1 cellular context compared by ENCODE assay signal in the genomic region with DNA sequence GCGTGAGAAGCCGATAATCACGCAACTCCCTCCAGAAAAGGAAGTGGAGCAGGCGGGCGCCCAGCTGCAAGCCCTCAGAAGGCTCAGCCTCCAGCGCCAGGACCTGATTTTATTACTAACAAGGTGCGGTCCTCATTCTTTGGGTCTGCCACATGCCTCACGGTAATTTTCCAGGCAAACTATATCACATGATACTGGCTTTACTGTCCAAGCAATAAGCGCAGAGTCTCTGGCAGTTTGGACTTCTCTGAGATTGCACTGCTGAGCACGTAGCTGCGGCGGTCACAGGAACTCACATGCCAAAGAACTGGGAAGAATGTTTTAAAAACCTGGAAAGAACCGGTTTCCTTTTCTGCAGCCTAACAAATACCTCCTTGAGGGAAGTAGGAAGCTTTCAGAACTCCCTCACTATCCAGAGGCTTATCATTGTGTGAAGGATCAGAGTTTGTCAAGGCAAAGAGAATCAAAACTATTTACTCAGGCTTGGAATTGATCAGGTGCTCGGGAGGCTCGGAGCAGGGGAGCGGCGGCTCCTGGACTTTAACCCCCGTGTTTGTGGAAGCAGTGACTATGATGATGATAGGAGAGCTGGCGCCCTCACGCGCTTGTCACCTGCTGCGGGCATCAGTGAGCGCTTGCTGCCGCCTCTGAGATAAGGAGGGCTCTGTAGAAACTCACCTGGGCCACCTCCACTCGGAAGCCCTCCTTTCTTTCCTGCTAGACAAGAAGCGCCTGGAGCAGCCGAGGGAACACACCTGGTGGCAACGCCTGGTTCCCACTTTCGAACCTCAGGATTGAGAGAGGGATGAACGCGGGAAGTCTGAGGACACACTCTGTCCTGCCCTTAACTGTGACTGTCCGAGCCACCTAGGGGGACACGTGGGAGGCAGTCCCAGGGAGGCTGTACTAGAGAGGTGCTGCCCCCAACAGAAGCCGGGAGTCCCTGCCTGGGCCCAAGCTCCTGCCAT.
TF ChIP-seq lines count a peak whose summit lies in the region.

No MANE protein-coding gene starts in this region.

TF ChIP-seq in HepG2, 621 proteins besides CTCF, POLR2A, EP300 and RAD21 (continued from another document and continues in another):
- TF ChIP-seq, protein P1, sequence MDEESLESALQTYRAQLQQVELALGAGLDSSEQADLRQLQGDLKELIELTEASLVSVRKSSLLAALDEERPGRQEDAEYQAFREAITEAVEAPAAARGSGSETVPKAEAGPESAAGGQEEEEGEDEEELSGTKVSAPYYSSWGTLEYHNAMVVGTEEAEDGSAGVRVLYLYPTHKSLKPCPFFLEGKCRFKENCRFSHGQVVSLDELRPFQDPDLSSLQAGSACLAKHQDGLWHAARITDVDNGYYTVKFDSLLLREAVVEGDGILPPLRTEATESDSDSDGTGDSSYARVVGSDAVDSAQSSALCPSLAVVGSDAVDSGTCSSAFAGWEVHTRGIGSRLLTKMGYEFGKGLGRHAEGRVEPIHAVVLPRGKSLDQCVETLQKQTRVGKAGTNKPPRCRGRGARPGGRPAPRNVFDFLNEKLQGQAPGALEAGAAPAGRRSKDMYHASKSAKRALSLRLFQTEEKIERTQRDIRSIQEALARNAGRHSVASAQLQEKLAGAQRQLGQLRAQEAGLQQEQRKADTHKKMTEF (CRISPR knock-in tag; IDR thresholded peaks at IDR 0.05) = peak; percentile 86
- TF ChIP-seq, protein P2, sequence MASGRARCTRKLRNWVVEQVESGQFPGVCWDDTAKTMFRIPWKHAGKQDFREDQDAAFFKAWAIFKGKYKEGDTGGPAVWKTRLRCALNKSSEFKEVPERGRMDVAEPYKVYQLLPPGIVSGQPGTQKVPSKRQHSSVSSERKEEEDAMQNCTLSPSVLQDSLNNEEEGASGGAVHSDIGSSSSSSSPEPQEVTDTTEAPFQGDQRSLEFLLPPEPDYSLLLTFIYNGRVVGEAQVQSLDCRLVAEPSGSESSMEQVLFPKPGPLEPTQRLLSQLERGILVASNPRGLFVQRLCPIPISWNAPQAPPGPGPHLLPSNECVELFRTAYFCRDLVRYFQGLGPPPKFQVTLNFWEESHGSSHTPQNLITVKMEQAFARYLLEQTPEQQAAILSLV (CRISPR knock-in tag; IDR thresholded peaks at IDR 0.05; ENCODE audit: borderline replicate concordance) = peak; percentile 80; the same call in 1 of the 2 replicates
- TF ChIP-seq, protein P3, sequence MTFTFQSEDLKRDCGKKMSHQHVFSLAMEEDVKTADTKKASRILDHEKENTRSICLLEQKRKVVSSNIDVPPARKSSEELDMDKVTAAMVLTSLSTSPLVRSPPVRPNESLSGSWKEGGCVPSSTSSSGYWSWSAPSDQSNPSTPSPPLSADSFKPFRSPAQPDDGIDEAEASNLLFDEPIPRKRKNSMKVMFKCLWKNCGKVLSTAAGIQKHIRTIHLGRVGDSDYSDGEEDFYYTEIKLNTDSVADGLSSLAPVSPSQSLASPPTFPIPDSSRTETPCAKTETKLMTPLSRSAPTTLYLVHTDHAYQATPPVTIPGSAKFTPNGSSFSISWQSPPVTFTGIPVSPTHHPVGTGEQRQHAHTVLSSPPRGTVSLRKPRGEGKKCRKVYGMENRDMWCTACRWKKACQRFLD (CRISPR knock-in tag; IDR thresholded peaks at IDR 0.05; ENCODE audit: borderline replicate concordance) = no peak; the same call in 1 of the 2 replicates
- TF ChIP-seq, protein P4, sequence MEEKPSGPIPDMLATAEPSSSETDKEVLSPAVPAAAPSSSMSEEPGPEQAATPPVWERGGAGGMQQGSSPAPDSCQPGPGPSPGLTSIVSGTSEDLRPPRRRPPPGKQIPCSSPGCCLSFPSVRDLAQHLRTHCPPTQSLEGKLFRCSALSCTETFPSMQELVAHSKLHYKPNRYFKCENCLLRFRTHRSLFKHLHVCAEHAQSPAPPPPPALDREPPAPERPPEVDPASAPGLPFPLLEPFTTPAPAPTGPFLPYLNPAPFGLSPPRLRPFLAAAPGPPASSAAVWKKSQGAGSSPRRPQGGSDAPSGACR (CRISPR knock-in tag; IDR thresholded peaks at IDR 0.05) = peak; percentile 87
- TF ChIP-seq, protein P5, sequence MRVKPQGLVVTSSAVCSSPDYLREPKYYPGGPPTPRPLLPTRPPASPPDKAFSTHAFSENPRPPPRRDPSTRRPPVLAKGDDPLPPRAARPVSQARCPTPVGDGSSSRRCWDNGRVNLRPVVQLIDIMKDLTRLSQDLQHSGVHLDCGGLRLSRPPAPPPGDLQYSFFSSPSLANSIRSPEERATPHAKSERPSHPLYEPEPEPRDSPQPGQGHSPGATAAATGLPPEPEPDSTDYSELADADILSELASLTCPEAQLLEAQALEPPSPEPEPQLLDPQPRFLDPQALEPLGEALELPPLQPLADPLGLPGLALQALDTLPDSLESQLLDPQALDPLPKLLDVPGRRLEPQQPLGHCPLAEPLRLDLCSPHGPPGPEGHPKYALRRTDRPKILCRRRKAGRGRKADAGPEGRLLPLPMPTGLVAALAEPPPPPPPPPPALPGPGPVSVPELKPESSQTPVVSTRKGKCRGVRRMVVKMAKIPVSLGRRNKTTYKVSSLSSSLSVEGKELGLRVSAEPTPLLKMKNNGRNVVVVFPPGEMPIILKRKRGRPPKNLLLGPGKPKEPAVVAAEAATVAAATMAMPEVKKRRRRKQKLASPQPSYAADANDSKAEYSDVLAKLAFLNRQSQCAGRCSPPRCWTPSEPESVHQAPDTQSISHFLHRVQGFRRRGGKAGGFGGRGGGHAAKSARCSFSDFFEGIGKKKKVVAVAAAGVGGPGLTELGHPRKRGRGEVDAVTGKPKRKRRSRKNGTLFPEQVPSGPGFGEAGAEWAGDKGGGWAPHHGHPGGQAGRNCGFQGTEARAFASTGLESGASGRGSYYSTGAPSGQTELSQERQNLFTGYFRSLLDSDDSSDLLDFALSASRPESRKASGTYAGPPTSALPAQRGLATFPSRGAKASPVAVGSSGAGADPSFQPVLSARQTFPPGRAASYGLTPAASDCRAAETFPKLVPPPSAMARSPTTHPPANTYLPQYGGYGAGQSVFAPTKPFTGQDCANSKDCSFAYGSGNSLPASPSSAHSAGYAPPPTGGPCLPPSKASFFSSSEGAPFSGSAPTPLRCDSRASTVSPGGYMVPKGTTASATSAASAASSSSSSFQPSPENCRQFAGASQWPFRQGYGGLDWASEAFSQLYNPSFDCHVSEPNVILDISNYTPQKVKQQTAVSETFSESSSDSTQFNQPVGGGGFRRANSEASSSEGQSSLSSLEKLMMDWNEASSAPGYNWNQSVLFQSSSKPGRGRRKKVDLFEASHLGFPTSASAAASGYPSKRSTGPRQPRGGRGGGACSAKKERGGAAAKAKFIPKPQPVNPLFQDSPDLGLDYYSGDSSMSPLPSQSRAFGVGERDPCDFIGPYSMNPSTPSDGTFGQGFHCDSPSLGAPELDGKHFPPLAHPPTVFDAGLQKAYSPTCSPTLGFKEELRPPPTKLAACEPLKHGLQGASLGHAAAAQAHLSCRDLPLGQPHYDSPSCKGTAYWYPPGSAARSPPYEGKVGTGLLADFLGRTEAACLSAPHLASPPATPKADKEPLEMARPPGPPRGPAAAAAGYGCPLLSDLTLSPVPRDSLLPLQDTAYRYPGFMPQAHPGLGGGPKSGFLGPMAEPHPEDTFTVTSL (CRISPR knock-in tag; IDR thresholded peaks at IDR 0.05; ENCODE audit: borderline replicate concordance) = peak; percentile 88; the same call in 1 of the 2 replicates
- TF ChIP-seq, protein P6, sequence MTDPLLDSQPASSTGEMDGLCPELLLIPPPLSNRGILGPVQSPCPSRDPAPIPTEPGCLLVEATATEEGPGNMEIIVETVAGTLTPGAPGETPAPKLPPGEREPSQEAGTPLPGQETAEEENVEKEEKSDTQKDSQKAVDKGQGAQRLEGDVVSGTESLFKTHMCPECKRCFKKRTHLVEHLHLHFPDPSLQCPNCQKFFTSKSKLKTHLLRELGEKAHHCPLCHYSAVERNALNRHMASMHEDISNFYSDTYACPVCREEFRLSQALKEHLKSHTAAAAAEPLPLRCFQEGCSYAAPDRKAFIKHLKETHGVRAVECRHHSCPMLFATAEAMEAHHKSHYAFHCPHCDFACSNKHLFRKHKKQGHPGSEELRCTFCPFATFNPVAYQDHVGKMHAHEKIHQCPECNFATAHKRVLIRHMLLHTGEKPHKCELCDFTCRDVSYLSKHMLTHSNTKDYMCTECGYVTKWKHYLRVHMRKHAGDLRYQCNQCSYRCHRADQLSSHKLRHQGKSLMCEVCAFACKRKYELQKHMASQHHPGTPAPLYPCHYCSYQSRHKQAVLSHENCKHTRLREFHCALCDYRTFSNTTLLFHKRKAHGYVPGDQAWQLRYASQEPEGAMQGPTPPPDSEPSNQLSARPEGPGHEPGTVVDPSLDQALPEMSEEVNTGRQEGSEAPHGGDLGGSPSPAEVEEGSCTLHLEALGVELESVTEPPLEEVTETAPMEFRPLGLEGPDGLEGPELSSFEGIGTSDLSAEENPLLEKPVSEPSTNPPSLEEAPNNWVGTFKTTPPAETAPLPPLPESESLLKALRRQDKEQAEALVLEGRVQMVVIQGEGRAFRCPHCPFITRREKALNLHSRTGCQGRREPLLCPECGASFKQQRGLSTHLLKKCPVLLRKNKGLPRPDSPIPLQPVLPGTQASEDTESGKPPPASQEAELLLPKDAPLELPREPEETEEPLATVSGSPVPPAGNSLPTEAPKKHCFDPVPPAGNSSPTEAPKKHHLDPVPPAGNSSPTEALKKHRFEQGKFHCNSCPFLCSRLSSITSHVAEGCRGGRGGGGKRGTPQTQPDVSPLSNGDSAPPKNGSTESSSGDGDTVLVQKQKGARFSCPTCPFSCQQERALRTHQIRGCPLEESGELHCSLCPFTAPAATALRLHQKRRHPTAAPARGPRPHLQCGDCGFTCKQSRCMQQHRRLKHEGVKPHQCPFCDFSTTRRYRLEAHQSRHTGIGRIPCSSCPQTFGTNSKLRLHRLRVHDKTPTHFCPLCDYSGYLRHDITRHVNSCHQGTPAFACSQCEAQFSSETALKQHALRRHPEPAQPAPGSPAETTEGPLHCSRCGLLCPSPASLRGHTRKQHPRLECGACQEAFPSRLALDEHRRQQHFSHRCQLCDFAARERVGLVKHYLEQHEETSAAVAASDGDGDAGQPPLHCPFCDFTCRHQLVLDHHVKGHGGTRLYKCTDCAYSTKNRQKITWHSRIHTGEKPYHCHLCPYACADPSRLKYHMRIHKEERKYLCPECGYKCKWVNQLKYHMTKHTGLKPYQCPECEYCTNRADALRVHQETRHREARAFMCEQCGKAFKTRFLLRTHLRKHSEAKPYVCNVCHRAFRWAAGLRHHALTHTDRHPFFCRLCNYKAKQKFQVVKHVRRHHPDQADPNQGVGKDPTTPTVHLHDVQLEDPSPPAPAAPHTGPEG (CRISPR knock-in tag; IDR thresholded peaks at IDR 0.05) = peak; percentile 86
- peak; percentile 92 for TF ChIP-seq ZBTB7B (CRISPR knock-in tag; IDR thresholded peaks at IDR 0.05)
- peak; percentile 60 for TF ChIP-seq MAZ (IDR thresholded peaks at IDR 0.05; ENCODE audit: borderline replicate concordance, low read depth, low read length)
- TF ChIP-seq MAZ (CRISPR knock-in tag; IDR thresholded peaks at IDR 0.05; ENCODE audit: low read depth) = peak; percentile 53; the same call in 1 of the 2 replicates
- TF ChIP-seq ZNF350 (CRISPR knock-in tag; IDR thresholded peaks at IDR 0.05; ENCODE audit: borderline replicate concordance, low read depth) = peak; percentile 92
- TF ChIP-seq, protein P7, sequence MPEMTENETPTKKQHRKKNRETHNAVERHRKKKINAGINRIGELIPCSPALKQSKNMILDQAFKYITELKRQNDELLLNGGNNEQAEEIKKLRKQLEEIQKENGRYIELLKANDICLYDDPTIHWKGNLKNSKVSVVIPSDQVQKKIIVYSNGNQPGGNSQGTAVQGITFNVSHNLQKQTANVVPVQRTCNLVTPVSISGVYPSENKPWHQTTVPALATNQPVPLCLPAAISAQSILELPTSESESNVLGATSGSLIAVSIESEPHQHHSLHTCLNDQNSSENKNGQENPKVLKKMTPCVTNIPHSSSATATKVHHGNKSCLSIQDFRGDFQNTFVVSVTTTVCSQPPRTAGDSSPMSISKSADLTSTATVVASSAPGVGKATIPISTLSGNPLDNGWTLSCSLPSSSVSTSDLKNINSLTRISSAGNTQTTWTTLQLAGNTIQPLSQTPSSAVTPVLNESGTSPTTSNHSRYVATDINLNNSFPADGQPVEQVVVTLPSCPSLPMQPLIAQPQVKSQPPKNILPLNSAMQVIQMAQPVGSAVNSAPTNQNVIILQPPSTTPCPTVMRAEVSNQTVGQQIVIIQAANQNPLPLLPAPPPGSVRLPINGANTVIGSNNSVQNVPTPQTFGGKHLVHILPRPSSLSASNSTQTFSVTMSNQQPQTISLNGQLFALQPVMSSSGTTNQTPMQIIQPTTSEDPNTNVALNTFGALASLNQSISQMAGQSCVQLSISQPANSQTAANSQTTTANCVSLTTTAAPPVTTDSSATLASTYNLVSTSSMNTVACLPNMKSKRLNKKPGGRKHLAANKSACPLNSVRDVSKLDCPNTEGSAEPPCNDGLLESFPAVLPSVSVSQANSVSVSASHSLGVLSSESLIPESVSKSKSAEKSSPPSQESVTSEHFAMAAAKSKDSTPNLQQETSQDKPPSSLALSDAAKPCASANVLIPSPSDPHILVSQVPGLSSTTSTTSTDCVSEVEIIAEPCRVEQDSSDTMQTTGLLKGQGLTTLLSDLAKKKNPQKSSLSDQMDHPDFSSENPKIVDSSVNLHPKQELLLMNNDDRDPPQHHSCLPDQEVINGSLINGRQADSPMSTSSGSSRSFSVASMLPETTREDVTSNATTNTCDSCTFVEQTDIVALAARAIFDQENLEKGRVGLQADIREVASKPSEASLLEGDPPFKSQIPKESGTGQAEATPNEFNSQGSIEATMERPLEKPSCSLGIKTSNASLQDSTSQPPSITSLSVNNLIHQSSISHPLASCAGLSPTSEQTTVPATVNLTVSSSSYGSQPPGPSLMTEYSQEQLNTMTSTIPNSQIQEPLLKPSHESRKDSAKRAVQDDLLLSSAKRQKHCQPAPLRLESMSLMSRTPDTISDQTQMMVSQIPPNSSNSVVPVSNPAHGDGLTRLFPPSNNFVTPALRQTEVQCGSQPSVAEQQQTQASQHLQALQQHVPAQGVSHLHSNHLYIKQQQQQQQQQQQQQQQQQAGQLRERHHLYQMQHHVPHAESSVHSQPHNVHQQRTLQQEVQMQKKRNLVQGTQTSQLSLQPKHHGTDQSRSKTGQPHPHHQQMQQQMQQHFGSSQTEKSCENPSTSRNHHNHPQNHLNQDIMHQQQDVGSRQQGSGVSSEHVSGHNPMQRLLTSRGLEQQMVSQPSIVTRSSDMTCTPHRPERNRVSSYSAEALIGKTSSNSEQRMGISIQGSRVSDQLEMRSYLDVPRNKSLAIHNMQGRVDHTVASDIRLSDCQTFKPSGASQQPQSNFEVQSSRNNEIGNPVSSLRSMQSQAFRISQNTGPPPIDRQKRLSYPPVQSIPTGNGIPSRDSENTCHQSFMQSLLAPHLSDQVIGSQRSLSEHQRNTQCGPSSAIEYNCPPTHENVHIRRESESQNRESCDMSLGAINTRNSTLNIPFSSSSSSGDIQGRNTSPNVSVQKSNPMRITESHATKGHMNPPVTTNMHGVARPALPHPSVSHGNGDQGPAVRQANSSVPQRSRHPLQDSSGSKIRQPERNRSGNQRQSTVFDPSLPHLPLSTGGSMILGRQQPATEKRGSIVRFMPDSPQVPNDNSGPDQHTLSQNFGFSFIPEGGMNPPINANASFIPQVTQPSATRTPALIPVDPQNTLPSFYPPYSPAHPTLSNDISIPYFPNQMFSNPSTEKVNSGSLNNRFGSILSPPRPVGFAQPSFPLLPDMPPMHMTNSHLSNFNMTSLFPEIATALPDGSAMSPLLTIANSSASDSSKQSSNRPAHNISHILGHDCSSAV (CRISPR knock-in tag; IDR thresholded peaks at IDR 0.05; ENCODE audit: borderline replicate concordance) = no peak
- peak; percentile 91 for TF ChIP-seq FOXA3 (CRISPR knock-in tag; IDR thresholded peaks at IDR 0.05)
- TF ChIP-seq ZNF703 (CRISPR knock-in tag; IDR thresholded peaks at IDR 0.05; ENCODE audit: borderline replicate concordance) = peak; percentile 71; the same call in 1 of the 2 replicates
